In the genomic region with DNA sequence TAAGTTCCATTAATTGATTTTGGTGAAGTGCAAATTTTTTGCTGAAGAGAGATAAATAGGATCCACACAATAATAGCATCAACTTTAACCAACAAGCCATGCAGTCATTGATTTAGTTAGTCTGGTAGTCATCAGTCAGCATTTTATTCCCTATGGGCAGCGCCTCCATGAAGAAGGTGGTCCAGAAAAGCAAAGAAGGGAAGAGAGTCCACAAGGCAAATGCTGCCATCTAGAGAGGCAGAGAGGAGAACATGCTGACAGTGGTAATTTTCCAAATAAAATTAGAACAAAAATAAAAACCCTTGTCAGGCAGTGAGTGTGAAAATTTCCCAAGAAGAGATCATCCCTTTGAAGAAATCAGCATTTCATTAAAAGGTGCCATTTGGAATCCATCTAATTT, we compare ENCODE assay signal across 15 cellular contexts.
DNase-seq lines count a peak whose midpoint lies in the region; ATAC-seq and TF ChIP-seq lines count a peak whose summit lies in the region.
"Had no signal": no experiment of that assay in that cellular context is flagged by ENCODE, and none has a peak within 500 bp of the region (broad histone marks: within the 10 kb centered on the region; RNA-seq: fewer than 3 reads in every experiment).

No MANE protein-coding gene starts in this region.

- H3K9ac ChIP-seq in trophoblast cell (ENCODE audit: low read length), result no peak overlapping the region
- H3K9ac ChIP-seq: BLaER1 treated with 17β-estradiol and CSF1 and Interleukin-3, amounts not matched to agents 10 nM and 100 nM had no signal

- POLR2A ChIA-PET in AG04449 (lab: Yijun Ruan, JAX), result no interaction called here

- no peaks in the 10 kb centered on the region for H3K27me3 ChIP-seq in trophoblast cell (ENCODE audit: insufficient read depth, low read length)
- H3K27me3 ChIP-seq: BLaER1 treated with 17β-estradiol and CSF1 and Interleukin-3, amounts not matched to agents 10 nM and 100 nM had no signal

- H3K36me3 ChIP-seq in trophoblast cell (ENCODE audit: control insufficient read depth in 1 of 2, insufficient read depth in 2 of 2, low read length in 2 of 2), result no peaks in the 10 kb centered on the region
- H3K36me3 ChIP-seq: BLaER1 treated with 17β-estradiol and CSF1 and Interleukin-3, amounts not matched to agents 10 nM and 100 nM; SJSA1 had no signal

- no peak overlapping the region for H3K27ac ChIP-seq in trophoblast cell (ENCODE audit: low read depth, low read length)
- H3K27ac ChIP-seq: BLaER1 treated with 17β-estradiol and CSF1 and Interleukin-3, amounts not matched to agents 10 nM and 100 nM; SJSA1 had no signal

- H2BK12ac ChIP-seq in trophoblast cell (ENCODE audit: low read length), result no peak overlapping the region

- H3K23ac ChIP-seq in trophoblast cell (ENCODE audit: low read length), result no peak overlapping the region

- H2AK5ac ChIP-seq in trophoblast cell (ENCODE audit: low read length), result no peak overlapping the region

- CTCF ChIA-PET in AG04449 (lab: Yijun Ruan, JAX), result interaction anchor here (1.8 to 2.2 kb wide), 2 partner anchors 132 to 137 kb away, joined by 5 to 13 read pairs; no protein-coding TSS in a partner anchor

- no peak overlapping the region for H4K91ac ChIP-seq in trophoblast cell (ENCODE audit: low read depth, low read length)

- H2BK5ac ChIP-seq in trophoblast cell (ENCODE audit: low read depth, low read length, poor library complexity), result no peak overlapping the region

- TF ChIP-seq CTCF in AG04449 (IDR thresholded peaks at IDR 0.05; ENCODE audit: insufficient read depth, low read length, missing control alignments), result peak; percentile 6

- no peak overlapping the region for H3K18ac ChIP-seq in trophoblast cell (ENCODE audit: low read length)

- H4K8ac ChIP-seq in trophoblast cell (ENCODE audit: low read depth, low read length), result no peak overlapping the region

- DNase-seq in AG04449 (ENCODE audit: low read depth, low spot score), result no peak
- DNase-seq in H4 (ENCODE audit: low spot score), result peak; percentile 21
- peak; percentile 79 for DNase-seq in SK-N-DZ (ENCODE audit: low spot score)
- DNase-seq in foreskin melanocyte, result peak; percentile 62
- no peak for DNase-seq in NCI-H1694 treated with DMSO at 0.1 percent for 48 hours (lab: John Stamatoyannopoulos, UW)
- no peak for DNase-seq in trophoblast cell
- no peak for DNase-seq in occipital lobe (lab: John Stamatoyannopoulos, UW)
- DNase-seq: Karpas-422; naive thymus-derived CD8-positive, alpha-beta T cell; NCI-H226; stimulated activated CD4-positive, alpha-beta T cell treated with anti-CD3 and anti-CD28 coated beads, Interleukin-12 subunit alpha, Interleukin-12 subunit beta, amount 100 ng/mL, for 4 hours had no signal

- H3K4me3 ChIP-seq in AG04449 (ENCODE audit: low read depth, low read length), result no peak overlapping the region
- no peak overlapping the region for H3K4me3 ChIP-seq in trophoblast cell (ENCODE audit: low read depth, low read length)
- H3K4me3 ChIP-seq: BLaER1 treated with 17β-estradiol and CSF1 and Interleukin-3, amounts not matched to agents 10 nM and 100 nM; SJSA1 had no signal

- no peak for ATAC-seq in HG02763 (IDR thresholded peaks at IDR 0.05; ENCODE audit: unreplicated experiment)
- ATAC-seq: activated CD4-positive, CD25-positive, alpha-beta regulatory T cell treated with anti-CD3 and anti-CD28 coated beads, Interleukin-2, amount 50 U/mL, for 24 hours; naive thymus-derived CD8-positive, alpha-beta T cell had no signal

- H3K79me2 ChIP-seq in trophoblast cell (ENCODE audit: control insufficient read depth, insufficient read depth, low read length, poor library complexity), result no peaks in the 10 kb centered on the region

- no peak overlapping the region for H2BK120ac ChIP-seq in trophoblast cell (ENCODE audit: insufficient read depth, low read length, poor library complexity)

- H3K4me1 ChIP-seq in trophoblast cell (ENCODE audit: control insufficient read depth in 1 of 2, insufficient read depth in 2 of 2, low read length in 2 of 2), result peaks cover 0 to 5% of the 10 kb centered on the region in 2 experiments
- H3K4me1 ChIP-seq: BLaER1 treated with 17β-estradiol and CSF1 and Interleukin-3, amounts not matched to agents 10 nM and 100 nM; SJSA1 had no signal

- no peak overlapping the region for H3K4me2 ChIP-seq in trophoblast cell (ENCODE audit: low read length)
- H3K4me2 ChIP-seq: BLaER1 treated with 17β-estradiol and CSF1 and Interleukin-3, amounts not matched to agents 10 nM and 100 nM had no signal

- no peak overlapping the region for H4K12ac ChIP-seq in trophoblast cell (ENCODE audit: low read depth, low read length)

- H3K79me1 ChIP-seq in trophoblast cell (ENCODE audit: low read length), result peaks cover 5% of the 10 kb centered on the region

- no peak overlapping the region for H3K4ac ChIP-seq in trophoblast cell (ENCODE audit: low read depth, low read length)

- H3K9me3 ChIP-seq in trophoblast cell (ENCODE audit: insufficient read depth, low read depth, low read length), result no peaks in the 10 kb centered on the region
- H3K9me3 ChIP-seq: BLaER1 treated with 17β-estradiol and CSF1 and Interleukin-3, amounts not matched to agents 10 nM and 100 nM; SJSA1 had no signal

- H3K14ac ChIP-seq in trophoblast cell (ENCODE audit: low read length), result no peak overlapping the region

- no CpG with 5 or more reads among the region's 1 CpG for WGBS in trophoblast cell (ENCODE audit: extremely low coverage, insufficient coverage, insufficient read length)

- no peak overlapping the region for H2AFZ ChIP-seq in trophoblast cell (ENCODE audit: insufficient read depth, low read length, poor library complexity)

Comparison
In these comparisons a context has a peak if more than half of its experiments do, and no peak if none do; other contexts are left out.
1. DNase-seq: peak in H4 (single experiment), SK-N-DZ (single experiment) and foreskin melanocyte (single experiment); none in AG04449 (single experiment), NCI-H1694 treated with DMSO at 0.1 percent for 48 hours (single experiment), trophoblast cell (0 of 2) and occipital lobe (single experiment).